In genomic region chr3:126085276-126085675, GRCh38 we compare ENCODE assay signal across 16 cellular contexts. TPM values are rescaled to one million over a fixed set of nuclear protein-coding genes. Genes with fewer than 3 reads are reported as not detected.
A peak's percentile ranks its signal among the peaks of the same experiment; 100 is the strongest.
DNase-seq lines count a peak whose midpoint lies in the region; ATAC-seq and TF ChIP-seq lines count a peak whose summit lies in the region.
"Had no signal": no experiment of that assay in that cellular context is flagged by ENCODE, and none has a peak within 500 bp of the region (broad histone marks: within the 10 kb centered on the region; RNA-seq: fewer than 3 reads in every experiment).

No MANE protein-coding gene starts in this region.

- no peak for DNase-seq in activated T-cell treated with anti-CD3 and anti-CD28 coated beads, Interleukin-2, amount 50 U/mL, for 4 hours
- DNase-seq in activated T-cell treated with anti-CD3 and anti-CD28 coated beads for 4 hours, result no peak
- DNase-seq in activated T-helper 1 cell treated with anti-CD3 and anti-CD28 coated beads, Interleukin-12 subunit alpha, Interleukin-12 subunit beta, Interleukin-2, Interleukin-4 antibody, amounts not matched to agents 30 ng/mL and 10 ng/mL and 1 ng/mL, durations not matched to agents 14 hours and 24 hours and 36 hours (ENCODE audit: low spot score), result no peak
- DNase-seq in glutamatergic neuron, result no peak
- DNase-seq in stimulated activated naive B cell treated with anti-CD40 and anti-IgM and Interleukin-4, amounts not matched to agents 10 μg/mL and 1 μg/mL and 100 μg/mL, for 72 hours, result no peak
- no peak for DNase-seq in NOMO-1 (lab: John Stamatoyannopoulos, UW; ENCODE audit: unreplicated experiment in 2 of 2)
- DNase-seq: activated gamma-delta T cell treated with Interleukin-2 at 50 U/mL for 16 hours, DMS153, left ventricle myocardium superior, NCI-H2171 treated with DMSO at 0.1 percent for 48 hours, spleen, transverse colon had no signal

- no peak overlapping the region for H3K27ac Mint-ChIP-seq in activated T-helper 1 cell treated with anti-CD3 and anti-CD28 coated beads, Interleukin-12 subunit alpha, Interleukin-12 subunit beta, Interleukin-2, Interleukin-4 antibody, amounts not matched to agents 30 ng/mL and 10 ng/mL and 1 ng/mL, durations not matched to agents 14 hours and 24 hours and 36 hours
- H3K27ac Mint-ChIP-seq in glutamatergic neuron (ENCODE audit: unreplicated experiment), result no peak overlapping the region
- no peak overlapping the region for H3K27ac Mint-ChIP-seq in stimulated activated naive B cell treated with anti-CD40 and anti-IgM and Interleukin-4, amounts not matched to agents 10 μg/mL and 1 μg/mL and 100 μg/mL, for 72 hours

- H3K36me3 Mint-ChIP-seq in activated T-cell treated with anti-CD3 and anti-CD28 coated beads, Interleukin-2, amount 50 U/mL, for 4 hours (ENCODE audit: insufficient read depth), result no peaks in the 10 kb centered on the region
- H3K36me3 Mint-ChIP-seq in activated T-helper 1 cell treated with anti-CD3 and anti-CD28 coated beads, Interleukin-12 subunit alpha, Interleukin-12 subunit beta, Interleukin-2, Interleukin-4 antibody, amounts not matched to agents 30 ng/mL and 10 ng/mL and 1 ng/mL, durations not matched to agents 14 hours and 24 hours and 36 hours (ENCODE audit: low read depth), result no peaks in the 10 kb centered on the region
- H3K36me3 Mint-ChIP-seq in glutamatergic neuron (ENCODE audit: unreplicated experiment), result peaks cover 5% of the 10 kb centered on the region
- peaks cover 3 to 5% of the 10 kb centered on the region in 2 donors for H3K36me3 Mint-ChIP-seq in stimulated activated naive B cell treated with anti-CD40 and anti-IgM and Interleukin-4, amounts not matched to agents 10 μg/mL and 1 μg/mL and 100 μg/mL, for 72 hours

- H3K4me3 Mint-ChIP-seq in activated T-cell treated with anti-CD3 and anti-CD28 coated beads, Interleukin-2, amount 50 U/mL, for 4 hours, result peak overlapping the region; percentile 77
- peak overlapping the region; percentile 75 for H3K4me3 Mint-ChIP-seq in activated T-helper 1 cell treated with anti-CD3 and anti-CD28 coated beads, Interleukin-12 subunit alpha, Interleukin-12 subunit beta, Interleukin-2, Interleukin-4 antibody, amounts not matched to agents 30 ng/mL and 10 ng/mL and 1 ng/mL, durations not matched to agents 14 hours and 24 hours and 36 hours
- H3K4me3 Mint-ChIP-seq in glutamatergic neuron (ENCODE audit: unreplicated experiment), result peak overlapping the region; percentile 68
- H3K4me3 Mint-ChIP-seq in stimulated activated naive B cell treated with anti-CD40 and anti-IgM and Interleukin-4, amounts not matched to agents 10 μg/mL and 1 μg/mL and 100 μg/mL, for 72 hours, result peak overlapping the region; percentile 47 to 86

- intact Hi-C loops in activated T-helper 1 cell treated with anti-CD3 and anti-CD28 coated beads, Interleukin-12 subunit alpha, Interleukin-12 subunit beta, Interleukin-2, Interleukin-4 antibody, amounts not matched to agents 30 ng/mL and 10 ng/mL and 1 ng/mL, durations not matched to agents 14 hours and 24 hours and 36 hours (cut with micrococcal nuclease), result loop anchor here (2.0 to 10.0 kb wide), 5 partner anchors 390 to 1510 kb away; partner anchors contain the start of genes CHCHD6, MCM2, TPRA1 and ZXDC

- no peak for ATAC-seq in activated T-cell treated with anti-CD3 and anti-CD28 coated beads, Interleukin-2, amount 50 U/mL, for 4 hours
- no peak for ATAC-seq in stimulated activated naive B cell treated with anti-CD40 and anti-IgM and Interleukin-4, amounts not matched to agents 10 μg/mL and 1 μg/mL and 100 μg/mL, for 72 hours (replicated peaks)
- ATAC-seq in GM19452 (IDR thresholded peaks at IDR 0.05; ENCODE audit: unreplicated experiment) (no peak), GM21717 (IDR thresholded peaks at IDR 0.05; ENCODE audit: unreplicated experiment) (no peak)
- ATAC-seq: activated CD4-positive, CD25-positive, alpha-beta regulatory T cell treated with anti-CD3 and anti-CD28 coated beads, Interleukin-2, amount 50 U/mL, for 24 hours; esophagus mucosa; left ventricle myocardium superior had no signal

- no peak for TF ChIP-seq CTCF in glutamatergic neuron (IDR thresholded peaks at IDR 0.05; ENCODE audit: partially characterized antibody, unreplicated experiment)

- no peaks in the 10 kb centered on the region for H3K9me3 Mint-ChIP-seq in activated T-cell treated with anti-CD3 and anti-CD28 coated beads, Interleukin-2, amount 50 U/mL, for 4 hours
- H3K9me3 Mint-ChIP-seq in activated T-helper 1 cell treated with anti-CD3 and anti-CD28 coated beads, Interleukin-12 subunit alpha, Interleukin-12 subunit beta, Interleukin-2, Interleukin-4 antibody, amounts not matched to agents 30 ng/mL and 10 ng/mL and 1 ng/mL, durations not matched to agents 14 hours and 24 hours and 36 hours, result peaks cover 9% of the 10 kb centered on the region
- H3K9me3 Mint-ChIP-seq in glutamatergic neuron (ENCODE audit: unreplicated experiment), result peaks cover 4% of the 10 kb centered on the region
- H3K9me3 Mint-ChIP-seq in stimulated activated naive B cell treated with anti-CD40 and anti-IgM and Interleukin-4, amounts not matched to agents 10 μg/mL and 1 μg/mL and 100 μg/mL, for 72 hours, result no peaks in the 10 kb centered on the region

- peaks cover 16% of the 10 kb centered on the region for H3K4me1 Mint-ChIP-seq in activated T-cell treated with anti-CD3 and anti-CD28 coated beads, Interleukin-2, amount 50 U/mL, for 4 hours (ENCODE audit: low read depth)
- peaks cover 26% of the 10 kb centered on the region for H3K4me1 Mint-ChIP-seq in activated T-helper 1 cell treated with anti-CD3 and anti-CD28 coated beads, Interleukin-12 subunit alpha, Interleukin-12 subunit beta, Interleukin-2, Interleukin-4 antibody, amounts not matched to agents 30 ng/mL and 10 ng/mL and 1 ng/mL, durations not matched to agents 14 hours and 24 hours and 36 hours (ENCODE audit: low read depth)
- peaks cover 2% of the 10 kb centered on the region for H3K4me1 Mint-ChIP-seq in glutamatergic neuron (ENCODE audit: low read depth, unreplicated experiment)
- peaks cover 13 to 22% of the 10 kb centered on the region in 2 donors for H3K4me1 Mint-ChIP-seq in stimulated activated naive B cell treated with anti-CD40 and anti-IgM and Interleukin-4, amounts not matched to agents 10 μg/mL and 1 μg/mL and 100 μg/mL, for 72 hours

- H3K27me3 Mint-ChIP-seq in activated T-cell treated with anti-CD3 and anti-CD28 coated beads, Interleukin-2, amount 50 U/mL, for 4 hours (ENCODE audit: low read depth), result no peaks in the 10 kb centered on the region
- H3K27me3 Mint-ChIP-seq in activated T-helper 1 cell treated with anti-CD3 and anti-CD28 coated beads, Interleukin-12 subunit alpha, Interleukin-12 subunit beta, Interleukin-2, Interleukin-4 antibody, amounts not matched to agents 30 ng/mL and 10 ng/mL and 1 ng/mL, durations not matched to agents 14 hours and 24 hours and 36 hours (ENCODE audit: insufficient read depth), result no peaks in the 10 kb centered on the region
- H3K27me3 Mint-ChIP-seq in glutamatergic neuron (ENCODE audit: unreplicated experiment), result peaks cover 3% of the 10 kb centered on the region
- H3K27me3 Mint-ChIP-seq in stimulated activated naive B cell treated with anti-CD40 and anti-IgM and Interleukin-4, amounts not matched to agents 10 μg/mL and 1 μg/mL and 100 μg/mL, for 72 hours, result no peaks in the 10 kb centered on the region

RNA-seq across cellular contexts. Expression of gene SLC41A3, which starts 1.4 kb away (rescaled TPM):
- total RNA-seq in activated T-cell treated with anti-CD3 and anti-CD28 coated beads, Interleukin-2, amount 50 U/mL, for 4 hours, result 10 to 100 TPM; 23.6 to 28.1 (median 25.4) TPM
- total RNA-seq in activated T-helper 1 cell treated with anti-CD3 and anti-CD28 coated beads, Interleukin-12 subunit alpha, Interleukin-12 subunit beta, Interleukin-2, Interleukin-4 antibody, amounts not matched to agents 30 ng/mL and 10 ng/mL and 1 ng/mL, durations not matched to agents 14 hours and 24 hours and 36 hours, result 17.3 and 23.4 TPM in 2 replicates
- total RNA-seq in glutamatergic neuron (ENCODE audit: unreplicated experiment), result 38.6 TPM
